8 cellular contexts compared by ENCODE assay signal in the genomic region with DNA sequence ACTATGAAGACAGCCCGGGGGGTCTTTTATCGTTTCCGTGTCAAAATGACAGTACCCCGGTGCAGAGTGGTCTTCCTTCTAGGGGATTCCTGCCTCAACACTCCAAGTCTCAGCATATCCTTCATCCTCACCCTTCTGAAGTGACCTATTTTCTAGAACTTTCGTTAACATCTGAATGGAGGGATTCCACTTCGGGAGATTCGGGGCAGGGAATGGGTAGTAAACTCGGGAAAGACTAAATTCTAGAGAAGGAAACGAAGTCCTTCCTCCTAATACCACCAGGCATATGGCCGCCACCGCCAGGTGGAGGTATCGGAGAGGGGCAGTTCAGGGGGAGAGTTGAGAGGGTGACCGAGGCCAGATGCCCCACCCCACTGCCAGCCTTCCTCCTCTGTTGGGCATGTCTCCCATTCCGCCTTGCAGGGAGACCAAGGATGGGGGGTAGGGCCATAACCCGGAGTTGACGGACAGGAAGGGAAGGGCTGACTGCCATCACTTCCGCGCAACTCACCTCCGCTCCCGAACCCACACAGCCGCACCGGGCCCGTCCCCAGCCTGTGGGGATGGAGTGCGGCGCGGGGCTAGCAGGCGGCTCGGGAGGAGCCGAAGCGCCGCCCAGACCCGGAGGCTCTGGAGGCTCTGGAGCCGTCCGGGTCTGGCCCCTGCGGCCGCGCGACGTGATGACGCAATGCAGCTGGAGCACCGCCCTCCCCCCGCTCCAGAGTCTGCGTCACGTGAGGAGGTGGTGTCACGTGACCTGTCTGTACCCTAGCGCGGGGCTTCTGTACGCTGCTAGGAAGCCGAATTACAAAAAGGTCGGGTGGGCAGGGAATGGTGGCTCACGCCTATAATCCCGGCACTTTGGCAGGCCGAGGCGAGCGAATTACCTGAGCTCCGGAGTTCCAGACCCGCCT. TPM values are rescaled to one million over a fixed set of nuclear protein-coding genes. Genes with fewer than 3 reads are reported as not detected.
DNase-seq lines count a peak whose midpoint lies in the region; ATAC-seq and TF ChIP-seq lines count a peak whose summit lies in the region.

A gene (minus strand): TSS at position 657 of the 914 bp plus-strand sequence. CDS start 2,072 bp downstream, outside the sequence.

- no peaks in the 10 kb centered on the region for H3K27me3 Mint-ChIP-seq in activated T-helper 17 cell treated with anti-CD3 and anti-CD28 coated beads, Interleukin-2, amount 50 U/mL, for 72 hours
- no peaks in the 10 kb centered on the region for H3K27me3 Mint-ChIP-seq in naive thymus-derived CD8-positive, alpha-beta T cell

- peak within 1 kb of the TSS; percentile 95 for H3K4me3 ChIP-seq in LNCaP clone FGC (ENCODE audit: low read depth, low read length)
- H3K4me3 ChIP-seq in fibroblast of mammary gland (ENCODE audit: control insufficient read depth, low read depth, low read length), result peak within 1 kb of the TSS; percentile 92

- peaks cover 35% of the 10 kb centered on the region for H3K36me3 Mint-ChIP-seq in activated T-helper 17 cell treated with anti-CD3 and anti-CD28 coated beads, Interleukin-2, amount 50 U/mL, for 72 hours (ENCODE audit: low read depth)
- peaks cover 0 to 27% (median 5%) of the 10 kb centered on the region in 3 donors for H3K36me3 Mint-ChIP-seq in naive thymus-derived CD8-positive, alpha-beta T cell

- H3K27ac ChIP-seq in RWPE1, result peak within 1 kb of the TSS; percentile 95

- DNase-seq in ELF-1 (ENCODE audit: low read depth, low spot score) (peak; percentile 99), H4 (ENCODE audit: low spot score) (peak; percentile 95), LNCaP clone FGC (ENCODE audit: low read depth) (peak; percentile 92), RWPE1 (ENCODE audit: low spot score) (peak; percentile 100), fibroblast of mammary gland (ENCODE audit: low read depth) (peak; percentile 96)
- peak; percentile 90 to 97 (median 94) for DNase-seq in naive thymus-derived CD8-positive, alpha-beta T cell
- peak; percentile 84 to 93 (median 91) for DNase-seq in stimulated activated naive CD4-positive, alpha-beta T cell (lab: John Stamatoyannopoulos, UW)

- H3K9me3 Mint-ChIP-seq in activated T-helper 17 cell treated with anti-CD3 and anti-CD28 coated beads, Interleukin-2, amount 50 U/mL, for 72 hours, result no peaks in the 10 kb centered on the region
- no peaks in the 10 kb centered on the region for H3K9me3 Mint-ChIP-seq in naive thymus-derived CD8-positive, alpha-beta T cell

- H3K4me3 Mint-ChIP-seq in activated T-helper 17 cell treated with anti-CD3 and anti-CD28 coated beads, Interleukin-2, amount 50 U/mL, for 72 hours, result peak within 1 kb of the TSS; percentile 96
- H3K4me3 Mint-ChIP-seq in naive thymus-derived CD8-positive, alpha-beta T cell, result peak within 1 kb of the TSS; percentile 91 to 96 (median 95)

- peak; percentile 98 for ATAC-seq in activated T-helper 17 cell treated with anti-CD3 and anti-CD28 coated beads, Interleukin-2, amount 50 U/mL, for 72 hours (replicated peaks)
- ATAC-seq in naive thymus-derived CD8-positive, alpha-beta T cell, result peak; percentile 93 to 94

- CTCF ChIA-PET in RWPE1 (lab: Yijun Ruan, JAX), result interaction anchor here (0.6 to 2.3 kb wide), 5 partner anchors 18 to 73 kb away, joined by 3 to 8 read pairs (median 3); no protein-coding TSS in a partner anchor

- H3K4me1 Mint-ChIP-seq in activated T-helper 17 cell treated with anti-CD3 and anti-CD28 coated beads, Interleukin-2, amount 50 U/mL, for 72 hours, result peaks cover 6% of the 10 kb centered on the region
- peaks cover 8 to 42% (median 38%) of the 10 kb centered on the region in 4 donors for H3K4me1 Mint-ChIP-seq in naive thymus-derived CD8-positive, alpha-beta T cell

- POLR2A ChIA-PET in RWPE1 (lab: Yijun Ruan, JAX; ENCODE audit: low non-redundant PET), result interaction anchor here (0.6 to 1.0 kb wide), 4 partner anchors 28 to 83 kb away, joined by 4 to 5 read pairs (median 4); a partner anchor contains a TSS
- POLR2A ChIA-PET in naive thymus-derived CD8-positive, alpha-beta T cell (lab: Charles Lee), result interaction anchor here (0.6 to 2.5 kb wide), 19 partner anchors 12 to 1485 kb away, joined by 3 to 29 read pairs (median 4); a partner anchor contains a TSS

- TF ChIP-seq CTCF in LNCaP clone FGC (IDR thresholded peaks at IDR 0.05; ENCODE audit: control insufficient read depth, extremely low read depth, insufficient read depth), result peak; percentile 58
- peak; percentile 63 for TF ChIP-seq CTCF in RWPE1 (conservative IDR thresholded peaks at IDR 0.05; ENCODE audit: low read depth)
- peak; percentile 51 for TF ChIP-seq CTCF in fibroblast of mammary gland (conservative IDR thresholded peaks at IDR 0.05; ENCODE audit: control insufficient read depth, insufficient read depth, low read depth, low read length)

- peak within 1 kb of the TSS; percentile 95 for H3K27ac Mint-ChIP-seq in activated T-helper 17 cell treated with anti-CD3 and anti-CD28 coated beads, Interleukin-2, amount 50 U/mL, for 72 hours
- H3K27ac Mint-ChIP-seq in naive thymus-derived CD8-positive, alpha-beta T cell, result peak within 1 kb of the TSS; percentile 90 to 98 (median 95)

RNA-seq across cellular contexts. Expression of the gene that starts here (rescaled TPM):
- 24.4 and 25.9 TPM in 2 replicates for total RNA-seq in H4 (2014; rRNA removed; shearing (Covaris generic))
- total RNA-seq in activated T-helper 17 cell treated with anti-CD3 and anti-CD28 coated beads, Interleukin-2, amount 50 U/mL, for 72 hours, result 10 to 100 TPM; 31.6 to 34.1 TPM
- 10 to 100 TPM; 23.0 to 25.4 TPM for total RNA-seq in naive thymus-derived CD8-positive, alpha-beta T cell
- 10 to 100 TPM; 12.5 to 16.5 (median 15.1) TPM for polyA plus RNA-seq in naive thymus-derived CD8-positive, alpha-beta T cell

Comparison
In these comparisons a context has a peak if more than half of its experiments do, and no peak if none do; other contexts are left out.
1. Peak in every context shown above with its lines: DNase-seq, ATAC-seq, H3K4me3 ChIP-seq and H3K27ac ChIP-seq.